ENCODE assay signal across 1 cellular context in the genomic region with DNA sequence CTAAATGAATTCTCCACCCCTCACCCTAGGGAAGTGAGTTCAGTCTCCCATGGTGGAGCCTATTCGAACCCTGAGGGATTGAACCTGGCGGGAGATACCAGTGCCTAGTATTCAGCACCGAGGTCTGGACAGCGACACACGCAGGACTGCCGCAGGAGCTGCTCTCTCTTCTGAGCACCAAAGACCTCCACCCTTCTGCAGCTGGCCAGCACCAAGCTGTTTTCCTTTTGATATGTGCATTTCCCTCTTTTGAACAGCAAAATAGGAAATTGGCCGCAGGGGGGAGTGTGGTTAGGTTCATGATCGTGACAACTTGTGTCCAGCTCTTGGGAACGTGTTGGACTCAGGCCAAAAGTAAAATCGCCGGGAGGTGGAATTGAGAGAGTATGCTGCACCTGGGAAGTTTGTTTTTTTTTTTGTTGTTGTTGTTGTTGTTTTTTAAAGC.
TF ChIP-seq lines count a peak whose summit lies in the region.

No MANE protein-coding gene starts in this region.

TF ChIP-seq in HepG2, 621 proteins besides CTCF, POLR2A, EP300 and RAD21 (continued from another document):
- TF ChIP-seq, protein P1, sequence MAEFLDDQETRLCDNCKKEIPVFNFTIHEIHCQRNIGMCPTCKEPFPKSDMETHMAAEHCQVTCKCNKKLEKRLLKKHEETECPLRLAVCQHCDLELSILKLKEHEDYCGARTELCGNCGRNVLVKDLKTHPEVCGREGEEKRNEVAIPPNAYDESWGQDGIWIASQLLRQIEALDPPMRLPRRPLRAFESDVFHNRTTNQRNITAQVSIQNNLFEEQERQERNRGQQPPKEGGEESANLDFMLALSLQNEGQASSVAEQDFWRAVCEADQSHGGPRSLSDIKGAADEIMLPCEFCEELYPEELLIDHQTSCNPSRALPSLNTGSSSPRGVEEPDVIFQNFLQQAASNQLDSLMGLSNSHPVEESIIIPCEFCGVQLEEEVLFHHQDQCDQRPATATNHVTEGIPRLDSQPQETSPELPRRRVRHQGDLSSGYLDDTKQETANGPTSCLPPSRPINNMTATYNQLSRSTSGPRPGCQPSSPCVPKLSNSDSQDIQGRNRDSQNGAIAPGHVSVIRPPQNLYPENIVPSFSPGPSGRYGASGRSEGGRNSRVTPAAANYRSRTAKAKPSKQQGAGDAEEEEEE (CRISPR knock-in tag; IDR thresholded peaks at IDR 0.05; ENCODE audit: borderline replicate concordance): no peak
- TF ChIP-seq ZNF652 (CRISPR knock-in tag; IDR thresholded peaks at IDR 0.05; ENCODE audit: borderline replicate concordance, low read depth): no peak
